In genomic region chr3:129034650-129035049, GRCh38 we compare ENCODE assay signal across 2 cellular contexts.
TF ChIP-seq lines count a peak whose summit lies in the region.

No MANE protein-coding gene starts in this region.

TF ChIP-seq in HCT116, 20 proteins besides CTCF, POLR2A, EP300 and RAD21 (continued from another document):
- no peak; the same call in 1 of the 2 replicates for TF ChIP-seq SP1 (IDR thresholded peaks at IDR 0.05; ENCODE audit: low read depth)
- no peak for TF ChIP-seq ZBTB33 (IDR thresholded peaks at IDR 0.05; ENCODE audit: extremely low read depth, insufficient replicate concordance, low read length)
- no peak for TF ChIP-seq REST (IDR thresholded peaks at IDR 0.05; ENCODE audit: low read depth)
- no peak for TF ChIP-seq FOSL1 (IDR thresholded peaks at IDR 0.05; ENCODE audit: low read depth)
- TF ChIP-seq TCF7L2 (IDR thresholded peaks at IDR 0.05; ENCODE audit: borderline replicate concordance, extremely low read depth, insufficient read depth, insufficient read length): no peak

TF ChIP-seq in SK-N-SH treated with all-trans-retinoic acid at 6 μM for 48 hours, 23 proteins besides CTCF, POLR2A, EP300 and RAD21 (continued from another document):
- TF ChIP-seq PATZ1 (CRISPR knock-in tag; IDR thresholded peaks at IDR 0.05; ENCODE audit: borderline replicate concordance) (no peak), PPARA (CRISPR knock-in tag; IDR thresholded peaks at IDR 0.05; ENCODE audit: borderline replicate concordance) (no peak), ZC3H10 (CRISPR knock-in tag; IDR thresholded peaks at IDR 0.05) (no peak), ZNF8 (CRISPR knock-in tag; IDR thresholded peaks at IDR 0.05) (no peak), TCF4 (CRISPR knock-in tag; IDR thresholded peaks at IDR 0.05; ENCODE audit: borderline replicate concordance) (no peak), ARNTL (CRISPR knock-in tag; IDR thresholded peaks at IDR 0.05; ENCODE audit: borderline replicate concordance, low read depth) (no peak), CREB5 (CRISPR knock-in tag; IDR thresholded peaks at IDR 0.05; ENCODE audit: low read depth) (no peak), BACH2 (CRISPR knock-in tag; IDR thresholded peaks at IDR 0.05; ENCODE audit: borderline replicate concordance) (no peak), GLIS3 (CRISPR knock-in tag; IDR thresholded peaks at IDR 0.05) (no peak), CSRNP3 (CRISPR knock-in tag; IDR thresholded peaks at IDR 0.05) (no peak), SNAI2 (CRISPR knock-in tag; IDR thresholded peaks at IDR 0.05) (no peak)
